Comparison of ENCODE assay signal across 23 cellular contexts in genomic region chr10:9712393-9712792, GRCh38.
"Had no signal": no experiment of that assay in that cellular context is flagged by ENCODE, and none has a peak within 500 bp of the region (broad histone marks: within the 10 kb centered on the region; RNA-seq: fewer than 3 reads in every experiment).

No MANE protein-coding gene starts in this region.

- ATAC-seq: foreskin keratinocyte, heart right ventricle, left cardiac atrium, left lung, left ventricle myocardium superior, lower lobe of right lung, mucosa of descending colon had no signal

- H3K27ac ChIP-seq: coronary artery, dorsolateral prefrontal cortex, esophagus muscularis mucosa, foreskin keratinocyte, heart right ventricle, left lung, lower lobe of right lung had no signal

- DNase-seq: dermis blood vessel endothelial cell; dorsolateral prefrontal cortex; effector CD4-positive, alpha-beta T cell; effector memory CD4-positive, alpha-beta T cell; glutamatergic neuron; head of caudate nucleus; heart right ventricle; hippocampal formation; left cardiac atrium; left lung; left ventricle myocardium superior; lower lobe of right lung; mesenchymal stem cell; mucosa of descending colon; naive B cell had no signal

- H3K27me3 ChIP-seq: dorsolateral prefrontal cortex, esophagus muscularis mucosa, foreskin keratinocyte, heart right ventricle, left lung had no signal

- H3K36me3 ChIP-seq: esophagus muscularis mucosa, heart right ventricle, left lung, lower lobe of right lung had no signal

- H3K4me3 ChIP-seq: coronary artery, dorsolateral prefrontal cortex, esophagus muscularis mucosa, heart right ventricle, left lung, lower lobe of right lung, mucosa of descending colon had no signal

- FAIRE-seq: colon, endothelial cell of umbilical vein, frontal cortex, islet of Langerhans, keratinocyte had no signal

- H3K4me1 ChIP-seq: esophagus muscularis mucosa, foreskin keratinocyte, heart right ventricle, left lung, lower lobe of right lung had no signal
